10 cellular contexts compared by ENCODE assay signal in genomic region chr16:15572329-15573001, GRCh38.
A peak's percentile ranks its signal among the peaks of the same experiment; 100 is the strongest.
DNase-seq lines count a peak whose midpoint lies in the region; ATAC-seq and TF ChIP-seq lines count a peak whose summit lies in the region.
"Had no signal": no experiment of that assay in that cellular context is flagged by ENCODE, and none has a peak within 500 bp of the region (broad histone marks: within the 10 kb centered on the region; RNA-seq: fewer than 3 reads in every experiment).

No MANE protein-coding gene starts in this region.

- no peaks in the 10 kb centered on the region for H3K27me3 Mint-ChIP-seq in activated T-helper 17 cell treated with anti-CD3 and anti-CD28 coated beads, Interleukin-2, amount 50 U/mL, for 72 hours
- no peaks in the 10 kb centered on the region for H3K27me3 Mint-ChIP-seq in CD4-positive, alpha-beta memory T cell

- no peaks in the 10 kb centered on the region for H3K27me3 ChIP-seq in right lobe of liver
- no peaks in the 10 kb centered on the region for H3K27me3 ChIP-seq in CD4-positive, alpha-beta memory T cell (ENCODE audit: insufficient read depth, low read length)

- TF ChIP-seq POLR2A in right lobe of liver (IDR thresholded peaks at IDR 0.05), result no peak

- peak overlapping the region; percentile 45 for H3K27ac Mint-ChIP-seq in activated T-helper 17 cell treated with anti-CD3 and anti-CD28 coated beads, Interleukin-2, amount 50 U/mL, for 72 hours
- H3K27ac Mint-ChIP-seq in CD4-positive, alpha-beta memory T cell, result no peak overlapping the region

- peak overlapping the region; percentile 66 for H3K4me3 Mint-ChIP-seq in activated T-helper 17 cell treated with anti-CD3 and anti-CD28 coated beads, Interleukin-2, amount 50 U/mL, for 72 hours
- H3K4me3 Mint-ChIP-seq in CD4-positive, alpha-beta memory T cell, result no peak overlapping the region

- H3K36me3 Mint-ChIP-seq in activated T-helper 17 cell treated with anti-CD3 and anti-CD28 coated beads, Interleukin-2, amount 50 U/mL, for 72 hours (ENCODE audit: low read depth), result peaks cover 15% of the 10 kb centered on the region
- H3K36me3 Mint-ChIP-seq in CD4-positive, alpha-beta memory T cell, result no peaks in the 10 kb centered on the region

- H3K36me3 ChIP-seq in right lobe of liver, result no peaks in the 10 kb centered on the region
- no peaks in the 10 kb centered on the region for H3K36me3 ChIP-seq in CD4-positive, alpha-beta memory T cell (ENCODE audit: insufficient read depth, low read length)

- no peak for TF ChIP-seq CTCF in right lobe of liver (IDR thresholded peaks at IDR 0.05)

- 20% methylated on average over 9 of the region's 9 CpGs for WGBS in right lobe of liver (ENCODE audit: insufficient coverage, low coverage, low lambda C conversion rate, missing lambda C conversion rate)

- peak; percentile 90 for ATAC-seq in activated T-helper 17 cell treated with anti-CD3 and anti-CD28 coated beads, Interleukin-2, amount 50 U/mL, for 72 hours (replicated peaks)
- peak in 3 of 4 donors; percentile 11 to 31 (median 15) for ATAC-seq in right lobe of liver
- no peak for ATAC-seq in GM21717 (IDR thresholded peaks at IDR 0.05; ENCODE audit: unreplicated experiment)
- ATAC-seq in GM19023 (IDR thresholded peaks at IDR 0.05; ENCODE audit: unreplicated experiment), result no peak

- H3K9me3 ChIP-seq in right lobe of liver, result no peaks in the 10 kb centered on the region
- H3K9me3 ChIP-seq in CD4-positive, alpha-beta memory T cell (ENCODE audit: control insufficient read depth in 1 of 2, low read length in 2 of 2), result no peaks in the 10 kb centered on the region

- no peaks in the 10 kb centered on the region for H3K9me3 Mint-ChIP-seq in activated T-helper 17 cell treated with anti-CD3 and anti-CD28 coated beads, Interleukin-2, amount 50 U/mL, for 72 hours
- no peaks in the 10 kb centered on the region for H3K9me3 Mint-ChIP-seq in CD4-positive, alpha-beta memory T cell

- peak overlapping the region in 2 of 3 donors; percentile 42 to 78 for H3K27ac ChIP-seq in right lobe of liver
- no peak overlapping the region for H3K27ac ChIP-seq in CD4-positive, alpha-beta memory T cell (ENCODE audit: low read depth, low read length)

- H3K4me1 ChIP-seq in right lobe of liver, result peaks cover 0 to 44% (median 13%) of the 10 kb centered on the region in 4 donors
- no peaks in the 10 kb centered on the region for H3K4me1 ChIP-seq in CD4-positive, alpha-beta memory T cell (ENCODE audit: insufficient read depth, low read length)

- CTCF ChIA-PET in CD4-positive, alpha-beta memory T cell (lab: Charles Lee; ENCODE audit: partially characterized antibody), result no interaction called here

- no peak overlapping the region for H3K4me3 ChIP-seq in right lobe of liver
- no peak overlapping the region for H3K4me3 ChIP-seq in CD4-positive, alpha-beta memory T cell (ENCODE audit: low read length in 2 of 2)

- peaks cover 12% of the 10 kb centered on the region for H3K4me1 Mint-ChIP-seq in activated T-helper 17 cell treated with anti-CD3 and anti-CD28 coated beads, Interleukin-2, amount 50 U/mL, for 72 hours
- peaks cover 0 to 4% (median 0%) of the 10 kb centered on the region in 4 donors for H3K4me1 Mint-ChIP-seq in CD4-positive, alpha-beta memory T cell

- POLR2A ChIA-PET in CD4-positive, alpha-beta memory T cell (lab: Charles Lee; ENCODE audit: partially characterized antibody), result no interaction called here

- intact Hi-C loops in right lobe of liver (cut with DNase I), result no loop called here
- intact Hi-C loops in CD4-positive, alpha-beta memory T cell (cut with micrococcal nuclease), result no loop called here

- DNase-seq in stimulated activated CD4-positive, alpha-beta T cell treated with anti-CD3 and anti-CD28 coated beads, Interleukin-15, amount 100 ng/mL, for 48 hours (ENCODE audit: low read depth in 2 of 2), result peak; percentile 18 to 22
- no peak for DNase-seq in stimulated activated CD4-positive, alpha-beta T cell treated with anti-CD3 and anti-CD28 coated beads, Interleukin-4, amount 100 ng/mL, for 1 hour
- DNase-seq in right lobe of liver, result no peak
- no peak for DNase-seq in CD4-positive, alpha-beta memory T cell
- no peak for DNase-seq in HuH-7 (ENCODE audit: low spot score)
- DNase-seq: NCI-H524, T-helper 2 cell had no signal

Comparison
In these comparisons a context has a peak if more than half of its experiments do, and no peak if none do; other contexts are left out.
1. DNase-seq: peak in stimulated activated CD4-positive, alpha-beta T cell treated with anti-CD3 and anti-CD28 coated beads, Interleukin-15, amount 100 ng/mL, for 48 hours (2 of 2); none in stimulated activated CD4-positive, alpha-beta T cell treated with anti-CD3 and anti-CD28 coated beads, Interleukin-4, amount 100 ng/mL, for 1 hour (single experiment), right lobe of liver (0 of 3), CD4-positive, alpha-beta memory T cell (0 of 5) and HuH-7 (single experiment).
2. ATAC-seq: peak in activated T-helper 17 cell treated with anti-CD3 and anti-CD28 coated beads, Interleukin-2, amount 50 U/mL, for 72 hours (single experiment) and right lobe of liver (3 of 4); none in GM21717 (single experiment) and GM19023 (single experiment).